Comparison of ENCODE assay signal across 8 cellular contexts in the genomic region with DNA sequence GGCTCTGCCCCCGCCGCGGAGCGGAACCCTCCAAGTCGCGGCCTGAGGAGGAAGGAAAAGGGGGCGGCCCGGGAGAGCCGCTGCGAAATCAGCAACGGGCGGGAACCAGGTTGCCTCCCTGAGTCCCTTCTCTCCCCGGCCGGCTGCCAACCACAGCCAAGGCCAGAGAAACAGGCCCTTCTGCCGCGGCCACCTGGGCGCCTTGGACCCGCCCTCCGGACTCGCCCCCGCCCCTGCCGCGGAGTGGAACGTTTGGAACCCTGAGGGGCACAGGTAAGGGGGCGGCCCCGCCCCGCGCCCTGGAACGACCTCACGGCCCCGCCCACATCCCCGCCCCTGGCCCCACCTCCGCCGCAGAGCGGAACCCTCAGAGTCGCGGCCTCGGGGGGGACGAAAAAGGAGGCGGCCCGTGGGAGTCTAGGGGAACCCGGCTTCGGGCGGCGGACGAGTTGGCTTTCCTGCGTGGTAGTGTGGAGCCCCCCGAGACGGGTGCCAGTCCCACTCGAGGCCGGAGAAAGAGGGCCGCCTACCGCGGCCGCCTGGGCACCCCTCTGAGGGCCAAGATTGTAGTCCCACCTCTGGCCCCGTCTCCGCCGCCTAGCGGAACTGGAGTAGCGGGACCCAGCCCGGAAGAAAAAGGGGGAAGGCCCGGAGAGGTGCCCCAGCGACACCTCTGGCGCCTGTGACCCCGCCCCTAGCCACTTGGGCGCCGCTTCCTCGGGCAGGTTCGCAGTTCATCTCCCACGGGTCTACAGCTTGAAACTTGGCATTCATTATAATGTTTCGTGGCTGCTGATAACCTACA. TPM values are rescaled to one million over a fixed set of nuclear protein-coding genes. Genes with fewer than 3 reads are reported as not detected.
A peak's percentile ranks its signal among the peaks of the same experiment; 100 is the strongest.
DNase-seq lines count a peak whose midpoint lies in the region; ATAC-seq and TF ChIP-seq lines count a peak whose summit lies in the region.

No MANE protein-coding gene starts in this region.

- intact Hi-C loops in left ventricle myocardium inferior (cut with micrococcal nuclease) (no loop called here), psoas muscle (cut with DNase I) (loop anchor here in 1 of 2 donors (10.0 kb wide), 1 partner anchor 1250 kb away; a partner anchor contains a TSS), vagina (cut with DNase I) (no loop called here)

- H3K4me1 ChIP-seq in left ventricle myocardium inferior (peaks cover 19% of the 10 kb centered on the region), psoas muscle (peaks cover 3% of the 10 kb centered on the region), vagina (no peaks in the 10 kb centered on the region)

- peak; percentile 76 for TF ChIP-seq POLR2A in GM15510 (IDR thresholded peaks at IDR 0.05; ENCODE audit: borderline replicate concordance, extremely low read depth, insufficient read length)
- TF ChIP-seq POLR2A in vagina (IDR thresholded peaks at IDR 0.05): peak in 1 of 2 donors; percentile 17

- DNase-seq in NCI-H146 (lab: John Stamatoyannopoulos, UW) (peak; percentile 85), T-cell (peak; percentile 70 to 90 (median 82)), amniotic epithelial cell (ENCODE audit: low read depth) (peak; percentile 63), left ventricle myocardium inferior (peak; percentile 82), psoas muscle (peak; percentile 81 to 90), vagina (ENCODE audit: extremely low spot score in 2 of 2) (no peak)

- H3K9me3 ChIP-seq in left ventricle myocardium inferior (replicated peaks) (no peaks in the 10 kb centered on the region), psoas muscle (no peaks in the 10 kb centered on the region), vagina (no peaks in the 10 kb centered on the region)

- peaks cover 7 to 31% (median 15%) of the 10 kb centered on the region in 3 donors for H3K4me1 Mint-ChIP-seq in T-cell

- peaks cover 0 to 5% of the 10 kb centered on the region in 2 donors for H3K27me3 Mint-ChIP-seq in T-cell

- H3K36me3 ChIP-seq in left ventricle myocardium inferior (no peaks in the 10 kb centered on the region), psoas muscle (ENCODE audit: insufficient read depth in 1 of 2, low read depth in 1 of 2) (no peaks in the 10 kb centered on the region), vagina (no peaks in the 10 kb centered on the region)

- H3K27me3 ChIP-seq in left ventricle myocardium inferior (ENCODE audit: low read depth) (no peaks in the 10 kb centered on the region), psoas muscle (ENCODE audit: insufficient read depth in 3 of 3, low read length in 2 of 3) (peaks cover 0 to 5% (median 0%) of the 10 kb centered on the region in 3 donors), vagina (no peaks in the 10 kb centered on the region)

- H3K9me3 Mint-ChIP-seq in T-cell: no peaks in the 10 kb centered on the region

- H3K36me3 Mint-ChIP-seq in T-cell: no peaks in the 10 kb centered on the region

- 0 to 19% (median 0%) methylated on average over 10 to 69 of the region's 71 CpGs for WGBS in psoas muscle, 3 donors

- H3K27ac Mint-ChIP-seq in T-cell: peak overlapping the region; percentile 84 to 92

- H3K4me3 ChIP-seq in left ventricle myocardium inferior: peak overlapping the region; percentile 85
- H3K4me3 ChIP-seq in psoas muscle: peak overlapping the region; percentile 82
- peak overlapping the region; percentile 52 to 54 for H3K4me3 ChIP-seq in vagina

- POLR2A ChIA-PET in T-cell (lab: Charles Lee): no interaction called here

- H3K4me3 Mint-ChIP-seq in T-cell: peak overlapping the region; percentile 80 to 81 (median 81)

- TF ChIP-seq CTCF in left ventricle myocardium inferior (IDR thresholded peaks at IDR 0.05; ENCODE audit: borderline replicate concordance) (peak; percentile 65), psoas muscle (IDR thresholded peaks at IDR 0.05) (peak; percentile 45), vagina (IDR thresholded peaks at IDR 0.05) (peak in 1 of 3 experiments; percentile 55)

- ATAC-seq in HG02870 (IDR thresholded peaks at IDR 0.05; ENCODE audit: unreplicated experiment) (peak; percentile 77), T-cell (replicated peaks in 1 of 4) (peak; percentile 86 to 92 (median 88)), psoas muscle (peak; percentile 94 to 98 (median 94))

- CTCF ChIA-PET in T-cell (lab: Charles Lee): interaction anchor here in 1 of 2 donors (2.1 kb wide), 1 partner anchor 11 kb away, joined by 4 read pairs; no protein-coding TSS in a partner anchor

- H3K27ac ChIP-seq in left ventricle myocardium inferior (replicated peaks) (peak overlapping the region; percentile 94), psoas muscle (peak overlapping the region; percentile 84), vagina (peak overlapping the region; percentile 83)

RNA-seq across cellular contexts. Expression of a gene that starts 0.7 kb away (rescaled TPM):
- total RNA-seq in T-cell (10 to 100 TPM; 35.0 to 46.0 (median 44.0) TPM), left ventricle myocardium inferior (41.2 TPM), psoas muscle (10 to 100 TPM in 3 of 4 donors, 1 to 10 TPM in 1; 8.9 to 24.8 (median 12.9) TPM), vagina (29.5 TPM)
- 1 to 10 TPM; 3.7 to 6.4 (median 5.9) TPM for polyA plus RNA-seq in psoas muscle

Comparison
In these comparisons a context has a peak if more than half of its experiments do, and no peak if none do; other contexts are left out.
1. DNase-seq: peak in NCI-H146 (single experiment), T-cell (34 of 34), amniotic epithelial cell (single experiment), left ventricle myocardium inferior (single experiment) and psoas muscle (2 of 2); none in vagina (0 of 2).
2. Peak in every context shown above with its lines, with median percentiles within 50 percentile points of each other: ATAC-seq, H3K27ac ChIP-seq and H3K4me3 ChIP-seq.